In the genomic region with DNA sequence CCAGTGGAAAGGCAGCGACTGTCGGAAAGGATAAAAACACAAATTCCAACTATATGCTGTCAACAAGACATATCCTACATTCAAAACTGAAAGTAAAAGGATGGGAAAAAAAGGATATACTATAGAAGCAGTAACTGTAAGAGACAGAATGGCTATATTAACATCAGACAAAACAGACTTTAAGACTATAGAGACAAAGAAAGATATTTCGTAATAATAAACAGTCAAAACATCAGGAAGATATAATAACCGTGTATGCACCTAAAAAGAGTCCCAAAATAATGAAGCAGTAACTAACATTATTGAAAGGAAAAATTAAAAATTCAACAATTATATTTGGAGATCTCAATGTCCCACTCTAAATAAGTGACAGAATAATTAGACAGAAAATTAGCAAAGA, we compare ENCODE assay signal across 21 cellular contexts.
"Had no signal": no experiment of that assay in that cellular context is flagged by ENCODE, and none has a peak within 500 bp of the region (broad histone marks: within the 10 kb centered on the region; RNA-seq: fewer than 3 reads in every experiment).

No MANE protein-coding gene starts in this region.

- ATAC-seq: activated CD4-positive, alpha-beta T cell treated with anti-CD3 and anti-CD28 coated beads for 36 hours; activated CD8-positive, alpha-beta T cell treated with anti-CD3 and anti-CD28 coated beads for 36 hours; activated T-cell treated with anti-CD3 and anti-CD28 coated beads, Interleukin-2, amount 50 U/mL, for 72 hours; PC-3 had no signal

- DNase-seq: activated CD4-positive, alpha-beta T cell treated with anti-CD3 and anti-CD28 coated beads for 36 hours; activated CD8-positive, alpha-beta memory T cell treated with anti-CD3 and anti-CD28 coated beads, Interleukin-2, amount 50 U/mL, for 4 hours; activated CD8-positive, alpha-beta T cell treated with anti-CD3 and anti-CD28 coated beads for 36 hours; activated gamma-delta T cell treated with Interleukin-2 at 50 U/mL for 16 hours; activated naive CD4-positive, alpha-beta T cell treated with anti-CD3 and anti-CD28 coated beads, Interleukin-2, amount 50 U/mL, for 16 hours; activated T-cell treated with anti-CD3 and anti-CD28 coated beads, Interleukin-2, amount 50 U/mL, for 72 hours; cerebellar nuclear complex; MG63; MV-4-11; NCI-H1092 treated with DMSO at 0.1 percent for 48 hours; NCI-H1436; NCI-H187; NCI-H2081; NCI-H510A treated with DMSO at 0.1 percent for 48 hours; NCI-H69; NK-92 treated with Interleukin-12 subunit alpha and Interleukin-12 subunit beta, amount 100 ng/mL, for 24 hours; PC-3; SHP77 treated with DMSO at 0.1 percent for 48 hours; T-helper 2 cell; WERI-Rb-1 had no signal

- H3K27me3 ChIP-seq: MG63 had no signal

- H3K4me3 ChIP-seq: MG63 had no signal

- H3K27ac Mint-ChIP-seq: activated CD4-positive, alpha-beta T cell treated with anti-CD3 and anti-CD28 coated beads for 36 hours; activated CD8-positive, alpha-beta T cell treated with anti-CD3 and anti-CD28 coated beads for 36 hours; activated T-cell treated with anti-CD3 and anti-CD28 coated beads, Interleukin-2, amount 50 U/mL, for 72 hours; activated T-helper 2 cell treated with anti-CD3 and anti-CD28 coated beads, Interferon-gamma antibody, Interleukin-2, Interleukin-4, amounts not matched to agents 10 μg/mL and 5 μg/mL and 100 μg/mL, durations not matched to agents 14 hours and 24 hours and 36 hours had no signal

- H3K4me3 Mint-ChIP-seq: activated CD4-positive, alpha-beta T cell treated with anti-CD3 and anti-CD28 coated beads for 36 hours; activated CD8-positive, alpha-beta T cell treated with anti-CD3 and anti-CD28 coated beads for 36 hours; activated T-cell treated with anti-CD3 and anti-CD28 coated beads, Interleukin-2, amount 50 U/mL, for 72 hours had no signal

- H3K27ac ChIP-seq: WERI-Rb-1 had no signal

- H3K27me3 Mint-ChIP-seq: activated CD4-positive, alpha-beta T cell treated with anti-CD3 and anti-CD28 coated beads for 36 hours; activated CD8-positive, alpha-beta T cell treated with anti-CD3 and anti-CD28 coated beads for 36 hours had no signal
